In the genomic region with DNA sequence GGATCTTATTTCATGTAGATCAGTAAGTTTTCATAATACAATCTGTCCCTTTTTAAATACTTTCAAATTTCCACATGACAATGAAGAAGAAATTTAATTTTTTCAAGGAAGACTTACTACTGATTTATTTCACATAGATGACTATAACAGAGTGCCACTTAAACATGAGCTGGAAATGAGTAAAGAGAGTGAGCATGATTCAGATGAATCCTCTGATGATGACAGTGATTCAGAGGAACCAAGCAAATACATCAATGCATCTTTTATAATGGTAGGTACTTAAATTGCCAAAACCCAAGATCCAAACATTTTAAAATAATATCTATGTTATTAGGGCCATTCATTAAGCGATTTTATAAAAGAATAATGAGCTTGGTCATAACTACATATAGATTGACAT, we compare ENCODE assay signal across 22 cellular contexts.
DNase-seq lines count a peak whose midpoint lies in the region; ATAC-seq and TF ChIP-seq lines count a peak whose summit lies in the region.
"Had no signal": no experiment of that assay in that cellular context is flagged by ENCODE, and none has a peak within 500 bp of the region (broad histone marks: within the 10 kb centered on the region; RNA-seq: fewer than 3 reads in every experiment).

No MANE protein-coding gene starts in this region.

- no peak overlapping the region for H3K4me3 ChIP-seq in adrenal gland
- H3K4me3 ChIP-seq: heart right ventricle, PC-9, psoas muscle had no signal

- no peak for DNase-seq in natural killer cell treated with Interleukin-12 subunit alpha and Interleukin-12 subunit beta and Interleukin-15 and Interleukin-18, amount 100 ng/mL, for 72 hours (ENCODE audit: low spot score)
- DNase-seq in natural killer cell (no peak), HT1080 (ENCODE audit: low read depth) (peak; percentile 49), adrenal gland (no peak), DMS 273 treated with DMSO at 0.1 percent for 48 hours (lab: John Stamatoyannopoulos, UW) (no peak), activated gamma-delta T cell treated with Interleukin-2 at 50 U/mL for 16 hours (no peak)
- no peak for DNase-seq in stimulated activated effector memory CD8-positive, alpha-beta T cell treated with anti-CD3 and anti-CD28 coated beads, Interleukin-12 subunit alpha, Interleukin-12 subunit beta, amount 100 ng/mL, for 72 hours (ENCODE audit: low spot score in 2 of 2)
- DNase-seq: activated CD4-positive, alpha-beta T cell treated with anti-CD3 and anti-CD28 coated beads for 4 hours; activated gamma-delta T cell; cerebellar nuclear complex; heart right ventricle; left colon; mesenchymal stem cell; MV-4-11; NCI-H146; NCI-H510A; PC-9; psoas muscle; SHP77 treated with DMSO at 0.1 percent for 48 hours; trophoblast cell had no signal

- no peaks in the 10 kb centered on the region for H3K9me3 Mint-ChIP-seq in natural killer cell treated with Interleukin-12 subunit alpha and Interleukin-12 subunit beta and Interleukin-15 and Interleukin-18, amount 100 ng/mL, for 72 hours
- no peaks in the 10 kb centered on the region for H3K9me3 Mint-ChIP-seq in natural killer cell
- H3K9me3 Mint-ChIP-seq in activated T-helper 17 cell treated with anti-CD3 and anti-CD28 coated beads, Interleukin-2, amount 50 U/mL, for 72 hours = no peaks in the 10 kb centered on the region
- H3K9me3 Mint-ChIP-seq in stimulated activated effector memory CD8-positive, alpha-beta T cell treated with anti-CD3 and anti-CD28 coated beads, Interleukin-12 subunit alpha, Interleukin-12 subunit beta, amount 100 ng/mL, for 72 hours = no peaks in the 10 kb centered on the region

- 62 to 73% (median 72%) methylated on average over 1 of the region's 1 CpG for WGBS in adrenal gland, 4 donors

- peak overlapping the region; percentile 22 to 49 for H3K27ac Mint-ChIP-seq in natural killer cell treated with Interleukin-12 subunit alpha and Interleukin-12 subunit beta and Interleukin-15 and Interleukin-18, amount 100 ng/mL, for 72 hours
- H3K27ac Mint-ChIP-seq in natural killer cell = no peak overlapping the region
- no peak overlapping the region for H3K27ac Mint-ChIP-seq in activated T-helper 17 cell treated with anti-CD3 and anti-CD28 coated beads, Interleukin-2, amount 50 U/mL, for 72 hours
- no peak overlapping the region for H3K27ac Mint-ChIP-seq in stimulated activated effector memory CD8-positive, alpha-beta T cell treated with anti-CD3 and anti-CD28 coated beads, Interleukin-12 subunit alpha, Interleukin-12 subunit beta, amount 100 ng/mL, for 72 hours

- TF ChIP-seq CTCF in natural killer cell (IDR thresholded peaks at IDR 0.05) (no peak), adrenal gland (IDR thresholded peaks at IDR 0.05) (no peak)

- H3K4me1 Mint-ChIP-seq in natural killer cell treated with Interleukin-12 subunit alpha and Interleukin-12 subunit beta and Interleukin-15 and Interleukin-18, amount 100 ng/mL, for 72 hours (ENCODE audit: low read depth in 2 of 2) = peaks cover 17 to 19% of the 10 kb centered on the region in 2 donors
- H3K4me1 Mint-ChIP-seq in natural killer cell = peaks cover 17 to 19% of the 10 kb centered on the region in 2 donors
- H3K4me1 Mint-ChIP-seq in activated T-helper 17 cell treated with anti-CD3 and anti-CD28 coated beads, Interleukin-2, amount 50 U/mL, for 72 hours = peaks cover 4% of the 10 kb centered on the region
- H3K4me1 Mint-ChIP-seq in stimulated activated effector memory CD8-positive, alpha-beta T cell treated with anti-CD3 and anti-CD28 coated beads, Interleukin-12 subunit alpha, Interleukin-12 subunit beta, amount 100 ng/mL, for 72 hours = peaks cover 12% of the 10 kb centered on the region

- no peak for TF ChIP-seq POLR2A in adrenal gland (IDR thresholded peaks at IDR 0.05)

- peak in 1 of 2 donors; percentile 51 for ATAC-seq in natural killer cell treated with Interleukin-12 subunit alpha and Interleukin-12 subunit beta and Interleukin-15 and Interleukin-18, amount 100 ng/mL, for 72 hours
- ATAC-seq in natural killer cell = no peak
- ATAC-seq in activated T-helper 17 cell treated with anti-CD3 and anti-CD28 coated beads, Interleukin-2, amount 50 U/mL, for 72 hours (replicated peaks) = peak; percentile 81
- ATAC-seq in stimulated activated effector memory CD8-positive, alpha-beta T cell treated with anti-CD3 and anti-CD28 coated beads, Interleukin-12 subunit alpha, Interleukin-12 subunit beta, amount 100 ng/mL, for 72 hours = peak; percentile 94
- ATAC-seq: heart right ventricle, left colon, psoas muscle had no signal

- H3K27me3 Mint-ChIP-seq in natural killer cell treated with Interleukin-12 subunit alpha and Interleukin-12 subunit beta and Interleukin-15 and Interleukin-18, amount 100 ng/mL, for 72 hours = no peaks in the 10 kb centered on the region
- H3K27me3 Mint-ChIP-seq in natural killer cell (ENCODE audit: low read depth in 2 of 2) = no peaks in the 10 kb centered on the region
- H3K27me3 Mint-ChIP-seq in activated T-helper 17 cell treated with anti-CD3 and anti-CD28 coated beads, Interleukin-2, amount 50 U/mL, for 72 hours = no peaks in the 10 kb centered on the region

- H3K9me3 ChIP-seq in adrenal gland (replicated peaks in 1 of 3) = no peaks in the 10 kb centered on the region
- H3K9me3 ChIP-seq: heart right ventricle, psoas muscle had no signal

- no peak overlapping the region for H3K4me3 Mint-ChIP-seq in natural killer cell treated with Interleukin-12 subunit alpha and Interleukin-12 subunit beta and Interleukin-15 and Interleukin-18, amount 100 ng/mL, for 72 hours
- no peak overlapping the region for H3K4me3 Mint-ChIP-seq in natural killer cell
- H3K4me3 Mint-ChIP-seq in activated T-helper 17 cell treated with anti-CD3 and anti-CD28 coated beads, Interleukin-2, amount 50 U/mL, for 72 hours = no peak overlapping the region
- no peak overlapping the region for H3K4me3 Mint-ChIP-seq in stimulated activated effector memory CD8-positive, alpha-beta T cell treated with anti-CD3 and anti-CD28 coated beads, Interleukin-12 subunit alpha, Interleukin-12 subunit beta, amount 100 ng/mL, for 72 hours

- intact Hi-C loops in natural killer cell (cut with micrococcal nuclease) (no loop called here), adrenal gland (cut with DNase I) (no loop called here)

- H3K27ac ChIP-seq in adrenal gland = no peak overlapping the region
- H3K27ac ChIP-seq: C4-2B, heart right ventricle, PC-9, psoas muscle had no signal

- peaks cover 28% of the 10 kb centered on the region for H3K36me3 Mint-ChIP-seq in natural killer cell treated with Interleukin-12 subunit alpha and Interleukin-12 subunit beta and Interleukin-15 and Interleukin-18, amount 100 ng/mL, for 72 hours
- H3K36me3 Mint-ChIP-seq in natural killer cell = peaks cover 24% of the 10 kb centered on the region
- peaks cover 41% of the 10 kb centered on the region for H3K36me3 Mint-ChIP-seq in activated T-helper 17 cell treated with anti-CD3 and anti-CD28 coated beads, Interleukin-2, amount 50 U/mL, for 72 hours (ENCODE audit: low read depth)
- no peaks in the 10 kb centered on the region for H3K36me3 Mint-ChIP-seq in stimulated activated effector memory CD8-positive, alpha-beta T cell treated with anti-CD3 and anti-CD28 coated beads, Interleukin-12 subunit alpha, Interleukin-12 subunit beta, amount 100 ng/mL, for 72 hours

- no peaks in the 10 kb centered on the region for H3K27me3 ChIP-seq in adrenal gland
- H3K27me3 ChIP-seq: heart right ventricle had no signal

- no peaks in the 10 kb centered on the region for H3K36me3 ChIP-seq in adrenal gland (replicated peaks in 1 of 2)

- H3K4me1 ChIP-seq in adrenal gland (replicated peaks in 1 of 2) = no peaks in the 10 kb centered on the region
- H3K4me1 ChIP-seq: heart right ventricle, psoas muscle had no signal

Comparison
In these comparisons a context has a peak if more than half of its experiments do, and no peak if none do; other contexts are left out.
1. H3K27ac Mint-ChIP-seq: peak in natural killer cell treated with Interleukin-12 subunit alpha and Interleukin-12 subunit beta and Interleukin-15 and Interleukin-18, amount 100 ng/mL, for 72 hours (2 of 2); none in natural killer cell (0 of 2), activated T-helper 17 cell treated with anti-CD3 and anti-CD28 coated beads, Interleukin-2, amount 50 U/mL, for 72 hours (single experiment) and stimulated activated effector memory CD8-positive, alpha-beta T cell treated with anti-CD3 and anti-CD28 coated beads, Interleukin-12 subunit alpha, Interleukin-12 subunit beta, amount 100 ng/mL, for 72 hours (single experiment).
2. ATAC-seq: peak in activated T-helper 17 cell treated with anti-CD3 and anti-CD28 coated beads, Interleukin-2, amount 50 U/mL, for 72 hours (single experiment) and stimulated activated effector memory CD8-positive, alpha-beta T cell treated with anti-CD3 and anti-CD28 coated beads, Interleukin-12 subunit alpha, Interleukin-12 subunit beta, amount 100 ng/mL, for 72 hours (single experiment); none in natural killer cell (0 of 3).